ENCODE assay signal across 25 cellular contexts in genomic region chr3:52839892-52840545, GRCh38. TPM values are rescaled to one million over a fixed set of nuclear protein-coding genes. Genes with fewer than 3 reads are reported as not detected.
DNase-seq lines count a peak whose midpoint lies in the region; ATAC-seq, FAIRE-seq and TF ChIP-seq lines count a peak whose summit lies in the region.
"Had no signal": no experiment of that assay in that cellular context is flagged by ENCODE, and none has a peak within 500 bp of the region (broad histone marks: within the 10 kb centered on the region; RNA-seq: fewer than 3 reads in every experiment).

No MANE protein-coding gene starts in this region.

- DNase-seq in ELF-1 (ENCODE audit: low read depth, low spot score) (peak; percentile 34), K562 (ENCODE audit: extremely low read depth in 1 of 4, low spot score in 3 of 4) (no peak), osteoblast (ENCODE audit: insufficient read length, low spot score, missing footprints) (peak; percentile 31), NCI-H446 treated with DMSO at 0.1 percent for 48 hours (lab: John Stamatoyannopoulos, UW) (no peak), HFFc6 (no peak), epidermal melanocyte (ENCODE audit: insufficient read length, low spot score) (no peak)
- DNase-seq: activated CD4-positive, alpha-beta T cell treated with anti-CD3 and anti-CD28 coated beads, Interleukin-2, amount 10 ng/mL, durations not matched to agents 7 days and 5 days; activated effector memory CD4-positive, alpha-beta T cell treated with anti-CD3 and anti-CD28 coated beads, Interleukin-2, amount 50 U/mL, for 16 hours; activated T-cell treated with anti-CD3 and anti-CD28 coated beads, Interleukin-2, amount 50 U/mL, for 1 hour; DMS79; dorsolateral prefrontal cortex; GF-D8; midbrain; naive thymus-derived CD4-positive, alpha-beta T cell; NCI-H446; retina; SJCRH30; SW 1271 had no signal

- CTCF ChIA-PET in K562 (lab: Yijun Ruan, JAX; ENCODE audit: low intra/inter-chr PET ratio), result no interaction called here

- H3K79me2 ChIP-seq in K562 (ENCODE audit: control insufficient read depth, insufficient read depth, low read length) (no peaks in the 10 kb centered on the region), osteoblast (ENCODE audit: insufficient read depth, low read length) (no peaks in the 10 kb centered on the region)

- in situ Hi-C loops in K562 (cut with MboI), result loop anchor here (10.0 kb wide), 1 partner anchor 235 kb away; no protein-coding TSS in a partner anchor

- H3K4me1 Mint-ChIP-seq in HFFc6 (ENCODE audit: low read depth), result peaks cover 8% of the 10 kb centered on the region; the same call in 1 of the 2 replicates

- peaks cover 99% of the 10 kb centered on the region for H3K4me1 ChIP-seq in BLaER1
- H3K4me1 ChIP-seq in K562 (replicated peaks in 1 of 2; ENCODE audit: control insufficient read depth in 2 of 2, insufficient read depth in 2 of 2, low read length in 2 of 2), result no peaks in the 10 kb centered on the region
- H3K4me1 ChIP-seq in osteoblast (ENCODE audit: insufficient read depth, low read length), result no peaks in the 10 kb centered on the region

- POLR2A ChIA-PET in K562 (lab: Yijun Ruan, JAX), result interaction anchor here (0.6 to 1.0 kb wide), 2 partner anchors 8 to 143 kb away, joined by 3 to 4 read pairs; no protein-coding TSS in a partner anchor

- no peak for ATAC-seq in K562
- no peak for ATAC-seq in HG02981 (IDR thresholded peaks at IDR 0.05; ENCODE audit: unreplicated experiment)
- ATAC-seq: HCT116 had no signal

- no peaks in the 10 kb centered on the region; the same call in 1 of the 2 replicates for H3K27me3 Mint-ChIP-seq in HFFc6 (ENCODE audit: insufficient read depth)
- H3K27me3 Mint-ChIP-seq: activated CD4-positive, alpha-beta T cell treated with anti-CD3 and anti-CD28 coated beads, Interleukin-2, amount 10 ng/mL, durations not matched to agents 7 days and 5 days; activated naive CD8-positive, alpha-beta T cell; naive thymus-derived CD4-positive, alpha-beta T cell; type B pancreatic cell had no signal

- no peaks in the 10 kb centered on the region for H4K20me1 ChIP-seq in BLaER1
- H4K20me1 ChIP-seq in K562 (replicated peaks; ENCODE audit: control insufficient read depth, insufficient read depth, low read length), result no peaks in the 10 kb centered on the region
- peaks cover 4% of the 10 kb centered on the region for H4K20me1 ChIP-seq in osteoblast (ENCODE audit: insufficient read depth, low read length)

- H3K27me3 ChIP-seq in BLaER1 (no peaks in the 10 kb centered on the region), K562 (ENCODE audit: control insufficient read depth in 2 of 2, insufficient read depth in 2 of 2, low read length in 2 of 2) (no peaks in the 10 kb centered on the region), osteoblast (ENCODE audit: insufficient read depth, low read length) (no peaks in the 10 kb centered on the region)
- H3K27me3 ChIP-seq: dorsolateral prefrontal cortex, SJCRH30 had no signal

- H3K4me3 ChIP-seq in BLaER1 (no peak overlapping the region), K562 (no peak overlapping the region), osteoblast (ENCODE audit: insufficient read depth, low read length) (no peak overlapping the region)
- H3K4me3 ChIP-seq: dorsolateral prefrontal cortex, SJCRH30 had no signal

- H3K9me1 ChIP-seq in K562 (ENCODE audit: control insufficient read depth, insufficient read depth, low read length), result no peaks in the 10 kb centered on the region

- no peaks in the 10 kb centered on the region for H3K9me3 ChIP-seq in BLaER1
- H3K9me3 ChIP-seq in K562 (replicated peaks; ENCODE audit: control insufficient read depth, insufficient read depth, low read depth, low read length), result no peaks in the 10 kb centered on the region
- no peaks in the 10 kb centered on the region for H3K9me3 ChIP-seq in osteoblast (ENCODE audit: low read depth, low read length)
- H3K9me3 ChIP-seq: SJCRH30 had no signal

- TF ChIP-seq CTCF in K562 (IDR thresholded peaks at IDR 0.05 in 2 of 3, conservative IDR thresholded peaks at IDR 0.05 in 1 of 3; ENCODE audit: insufficient read depth in 2 of 3, low read depth in 1 of 3, low read length in 3 of 3), result no peak
- TF ChIP-seq CTCF in osteoblast (IDR thresholded peaks at IDR 0.05; ENCODE audit: extremely low read depth, low read depth, low read length), result no peak
- TF ChIP-seq CTCF in HFFc6 (IDR thresholded peaks at IDR 0.05), result no peak

- H3K27ac ChIP-seq in BLaER1 (no peak overlapping the region), K562 (ENCODE audit: extremely low read depth, low read depth, low read length) (no peak overlapping the region), osteoblast (ENCODE audit: low read depth, low read length) (no peak overlapping the region)
- H3K27ac ChIP-seq: SJCRH30 had no signal

- no peak for TF ChIP-seq EP300 in K562 (IDR thresholded peaks at IDR 0.05; ENCODE audit: low read length)

- no peak overlapping the region for H3K27ac Mint-ChIP-seq in HFFc6
- H3K27ac Mint-ChIP-seq: activated naive CD8-positive, alpha-beta T cell; type B pancreatic cell had no signal

- H3K4me3 Mint-ChIP-seq in HFFc6, result no peak overlapping the region
- H3K4me3 Mint-ChIP-seq: activated CD4-positive, alpha-beta T cell treated with anti-CD3 and anti-CD28 coated beads, Interleukin-2, amount 10 ng/mL, durations not matched to agents 7 days and 5 days; activated naive CD8-positive, alpha-beta T cell; naive thymus-derived CD4-positive, alpha-beta T cell; type B pancreatic cell had no signal

- peaks cover 11% of the 10 kb centered on the region for H3K36me3 Mint-ChIP-seq in HFFc6 (ENCODE audit: low read depth)

- H3K9me3 Mint-ChIP-seq in HFFc6, result no peaks in the 10 kb centered on the region
- H3K9me3 Mint-ChIP-seq: activated CD4-positive, alpha-beta T cell treated with anti-CD3 and anti-CD28 coated beads, Interleukin-2, amount 10 ng/mL, durations not matched to agents 7 days and 5 days; naive thymus-derived CD4-positive, alpha-beta T cell; type B pancreatic cell had no signal

- TF ChIP-seq POLR2A in K562 (conservative IDR thresholded peaks at IDR 0.05), result no peak

- H3K9ac ChIP-seq in BLaER1, result no peak overlapping the region
- no peak overlapping the region for H3K9ac ChIP-seq in K562 (ENCODE audit: insufficient read depth in 1 of 2, low read depth in 2 of 2, low read length in 2 of 2)

- H2AFZ ChIP-seq in K562 (ENCODE audit: low read depth, low read length) (no peak overlapping the region), osteoblast (ENCODE audit: low read length) (no peak overlapping the region)

- 42% methylated on average over 14 of the region's 23 CpGs for WGBS in K562 (ENCODE audit: insufficient coverage, low coverage, missing lambda C conversion rate)

- H3K4me2 ChIP-seq in BLaER1, result peak overlapping the region; percentile 94
- H3K4me2 ChIP-seq in K562 (ENCODE audit: insufficient read depth, low read length), result no peak overlapping the region
- no peak overlapping the region for H3K4me2 ChIP-seq in osteoblast (ENCODE audit: insufficient read depth, low read length)

- BruUV-seq in K562 (replicated peaks; lab: Mats Ljungman, UMichigan), result no TSS peak

- intact Hi-C loops in K562 (cut with micrococcal nuclease), result no loop called here

- peaks cover 30% of the 10 kb centered on the region; the same call in 1 of the 2 replicates for H3K36me3 ChIP-seq in BLaER1
- no peaks in the 10 kb centered on the region for H3K36me3 ChIP-seq in K562 (ENCODE audit: control insufficient read depth, insufficient read depth, low read length)
- H3K36me3 ChIP-seq in osteoblast (ENCODE audit: insufficient read depth, low read length), result peaks cover 5% of the 10 kb centered on the region
- H3K36me3 ChIP-seq: SJCRH30 had no signal

- no peak for FAIRE-seq in K562 (lab: Jason Lieb, UNC)
- FAIRE-seq: RCC 7860 had no signal

- TF ChIP-seq RAD21 in K562 (CRISPR knock-in tag; conservative IDR thresholded peaks at IDR 0.05 in 1 of 2, IDR thresholded peaks at IDR 0.05 in 1 of 2), result no peak

RNA-seq across cellular contexts. Expression of gene MUSTN1, which starts 5.2 kb away (rescaled TPM):
- total RNA-seq in K562 (2011; cell fraction: chromatin; rRNA removed; ENCODE audit: low replicate concordance), result not detected in 2 replicates
- 0.92 TPM in 1 of 2 replicates, not detected in the other for total RNA-seq in K562 (2011; cell fraction: nucleolus; rRNA removed)
- not detected in 2 replicates for total RNA-seq in K562 (2011; cell fraction: nucleoplasm; rRNA removed)
- 0.18 TPM in 1 of 2 replicates, not detected in the other for total RNA-seq in K562 (2014; rRNA removed)
- not detected in 2 replicates for total RNA-seq in K562 (2014; rRNA removed; fragmentation: Illumina TruSeq; extraction: Trizol)
- 0.38 TPM in 1 of 2 replicates, not detected in the other for total RNA-seq in K562 (2015; rRNA removed; fragmentation: Illumina TruSeq; extraction: Trizol)
- 0.78 TPM in 1 of 2 replicates, not detected in the other for total RNA-seq in K562 (2021)
- not detected in 2 replicates for polyA plus RNA-seq in K562 (2011; rRNA removed)
- polyA plus RNA-seq in K562 (2011; cell fraction: cytosol; rRNA removed), result 0.15 and 0.22 TPM in 2 replicates
- 1.6 and 3.1 TPM in 2 replicates for polyA plus RNA-seq in K562 (2011; cell fraction: nucleus; rRNA removed)
- polyA plus RNA-seq in K562 (2012), result 0.78 and 4.1 TPM in 2 replicates
- polyA plus RNA-seq in K562 (2014; fragmentation: Illumina TruSeq; extraction: Trizol), result 0.74 and 0.82 TPM in 2 replicates
- under 1 TPM in 1 of 2 experiments, not detected in 1; 0.15 TPM for polyA plus RNA-seq in K562 (2014; fragmentation: Nextera tagmentation; extraction: Ambion mirVana)
- polyA plus RNA-seq in K562 (2014; rRNA removed), result 0.44 TPM in 1 of 2 replicates, not detected in the other
- not detected in 2 replicates for polyA minus RNA-seq in K562 (2011; rRNA and poly(A)+ RNA removed)
- not detected in 2 replicates for polyA minus RNA-seq in K562 (2011; cell fraction: cytosol; rRNA and poly(A)+ RNA removed)
- not detected in 2 replicates for polyA minus RNA-seq in K562 (2011; cell fraction: nucleus; rRNA and poly(A)+ RNA removed)
- total RNA-seq in osteoblast, result 1.4 TPM in 1 of 2 replicates, not detected in the other
- under 1 TPM in 1 of 6 experiments, not detected in 5; 0.39 TPM for total RNA-seq in HFFc6 (2021; fragmentation: NEBNext Ultra II Directional; extraction: Animal tissue kit (Norgen Biotek cat#: 25700))
- polyA plus RNA-seq: BJ; naive thymus-derived CD4-positive, alpha-beta T cell had no signal

RNA-seq across cellular contexts. Expression of gene ITIH4, which starts 9.5 kb away (rescaled TPM):
- total RNA-seq in K562 (2011; cell fraction: chromatin; rRNA removed; ENCODE audit: low replicate concordance), result 0.84 and 1.7 TPM in 2 replicates
- total RNA-seq in K562 (2011; cell fraction: nucleolus; rRNA removed), result 0.53 TPM in 1 of 2 replicates, not detected in the other
- 1.1 and 1.3 TPM in 2 replicates for total RNA-seq in K562 (2011; cell fraction: nucleoplasm; rRNA removed)
- total RNA-seq in K562 (2014; rRNA removed) (0.09 TPM in 1 of 2 replicates, not detected in the other), K562 (2014; rRNA removed; fragmentation: Illumina TruSeq; extraction: Trizol) (not detected in 2 replicates), K562 (2015; rRNA removed; fragmentation: Illumina TruSeq; extraction: Trizol) (not detected in 2 replicates), K562 (2021) (0.62 and 0.96 TPM in 2 replicates), osteoblast (2.5 and 3.5 TPM in 2 replicates)
- polyA plus RNA-seq in K562 (2011; rRNA removed) (0.20 TPM in 1 of 2 replicates, not detected in the other), K562 (2014; fragmentation: Illumina TruSeq; extraction: Trizol) (not detected in 2 replicates), K562 (2014; fragmentation: Nextera tagmentation; extraction: Ambion mirVana) (not detected), K562 (2014; rRNA removed) (not detected in 2 replicates)
- 0.07 TPM in 1 of 2 replicates, not detected in the other for polyA plus RNA-seq in K562 (2011; cell fraction: cytosol; rRNA removed)
- 0.28 and 0.39 TPM in 2 replicates for polyA plus RNA-seq in K562 (2011; cell fraction: nucleus; rRNA removed)
- 0.05 and 1.1 TPM in 2 replicates for polyA plus RNA-seq in K562 (2012)
- not detected in 2 replicates for polyA minus RNA-seq in K562 (2011; rRNA and poly(A)+ RNA removed)
- polyA minus RNA-seq in K562 (2011; cell fraction: cytosol; rRNA and poly(A)+ RNA removed), result not detected in 2 replicates
- polyA minus RNA-seq in K562 (2011; cell fraction: nucleus; rRNA and poly(A)+ RNA removed), result not detected in 2 replicates
- 1 to 10 TPM in 2 of 6 experiments, under 1 TPM in 4; 0.55 to 2.4 (median 0.79) TPM for total RNA-seq in HFFc6 (2021; fragmentation: NEBNext Ultra II Directional; extraction: Animal tissue kit (Norgen Biotek cat#: 25700))
- total RNA-seq: SJCRH30 had no signal

RNA-seq across cellular contexts. Expression of gene ITIH3, which starts 45.4 kb away (rescaled TPM):
- not detected in 2 replicates for total RNA-seq in K562 (2011; cell fraction: chromatin; rRNA removed; ENCODE audit: low replicate concordance)
- not detected in 2 replicates for total RNA-seq in K562 (2011; cell fraction: nucleolus; rRNA removed)
- not detected in 2 replicates for total RNA-seq in K562 (2011; cell fraction: nucleoplasm; rRNA removed)
- total RNA-seq in K562 (2014; rRNA removed) (not detected in 2 replicates), K562 (2014; rRNA removed; fragmentation: Illumina TruSeq; extraction: Trizol) (0.07 TPM in 1 of 2 replicates, not detected in the other), K562 (2015; rRNA removed; fragmentation: Illumina TruSeq; extraction: Trizol) (not detected in 2 replicates), K562 (2021) (0.25 and 0.35 TPM in 2 replicates), osteoblast (under 0.01 TPM in 1 of 2 replicates, not detected in the other)
- polyA plus RNA-seq in K562 (2011; rRNA removed) (not detected in 2 replicates), K562 (2014; fragmentation: Illumina TruSeq; extraction: Trizol) (not detected in 2 replicates), K562 (2014; fragmentation: Nextera tagmentation; extraction: Ambion mirVana) (not detected), K562 (2014; rRNA removed) (not detected in 2 replicates)
- not detected in 2 replicates for polyA plus RNA-seq in K562 (2011; cell fraction: cytosol; rRNA removed)
- 0.04 and 0.24 TPM in 2 replicates for polyA plus RNA-seq in K562 (2011; cell fraction: nucleus; rRNA removed)
- polyA plus RNA-seq in K562 (2012), result not detected in 2 replicates
- not detected in 2 replicates for polyA minus RNA-seq in K562 (2011; rRNA and poly(A)+ RNA removed)
- 4.0 TPM in 1 of 2 replicates, not detected in the other for polyA minus RNA-seq in K562 (2011; cell fraction: cytosol; rRNA and poly(A)+ RNA removed)
- not detected in 2 replicates for polyA minus RNA-seq in K562 (2011; cell fraction: nucleus; rRNA and poly(A)+ RNA removed)
- 1 to 10 TPM in 1 of 6 experiments, under 1 TPM in 5; 0.59 to 1.3 (median 0.70) TPM for total RNA-seq in HFFc6 (2021; fragmentation: NEBNext Ultra II Directional; extraction: Animal tissue kit (Norgen Biotek cat#: 25700))
- total RNA-seq: activated CD4-positive, alpha-beta T cell treated with anti-CD3 and anti-CD28 coated beads, Interleukin-2, amount 10 ng/mL, durations not matched to agents 7 days and 5 days; naive thymus-derived CD4-positive, alpha-beta T cell; SJCRH30 had no signal
- polyA plus RNA-seq: naive thymus-derived CD4-positive, alpha-beta T cell had no signal

RNA-seq across cellular contexts. Expression of gene STIMATE, which starts 57.3 kb away (rescaled TPM):
- total RNA-seq in K562 (2011; cell fraction: chromatin; rRNA removed; ENCODE audit: low replicate concordance), result 3.2 and 8.5 TPM in 2 replicates
- total RNA-seq in K562 (2011; cell fraction: nucleolus; rRNA removed), result 6.3 and 9.5 TPM in 2 replicates
- total RNA-seq in K562 (2011; cell fraction: nucleoplasm; rRNA removed), result 7.5 and 13.3 TPM in 2 replicates
- 2.9 and 4.9 TPM in 2 replicates for total RNA-seq in K562 (2014; rRNA removed)
- 2.0 and 3.0 TPM in 2 replicates for total RNA-seq in K562 (2014; rRNA removed; fragmentation: Illumina TruSeq; extraction: Trizol)
- total RNA-seq in K562 (2015; rRNA removed; fragmentation: Illumina TruSeq; extraction: Trizol), result 5.1 and 5.2 TPM in 2 replicates
- 5.3 and 6.9 TPM in 2 replicates for total RNA-seq in K562 (2021)
- 2.5 and 2.8 TPM in 2 replicates for polyA plus RNA-seq in K562 (2011; rRNA removed)
- 5.2 and 7.2 TPM in 2 replicates for polyA plus RNA-seq in K562 (2011; cell fraction: cytosol; rRNA removed)
- polyA plus RNA-seq in K562 (2011; cell fraction: nucleus; rRNA removed), result 7.9 and 10.5 TPM in 2 replicates
- 4.4 and 17.7 TPM in 2 replicates for polyA plus RNA-seq in K562 (2012)
- polyA plus RNA-seq in K562 (2014; fragmentation: Illumina TruSeq; extraction: Trizol), result 6.3 and 7.7 TPM in 2 replicates
- under 1 TPM; 0.14 to 0.52 TPM for polyA plus RNA-seq in K562 (2014; fragmentation: Nextera tagmentation; extraction: Ambion mirVana)
- polyA plus RNA-seq in K562 (2014; rRNA removed), result 7.6 and 8.4 TPM in 2 replicates
- 1.5 and 2.1 TPM in 2 replicates for polyA minus RNA-seq in K562 (2011; rRNA and poly(A)+ RNA removed)
- 5.5 TPM in 1 of 2 replicates, not detected in the other for polyA minus RNA-seq in K562 (2011; cell fraction: cytosol; rRNA and poly(A)+ RNA removed)
- 3.1 and 4.2 TPM in 2 replicates for polyA minus RNA-seq in K562 (2011; cell fraction: nucleus; rRNA and poly(A)+ RNA removed)
- total RNA-seq in osteoblast, result 11.5 and 18.5 TPM in 2 replicates
- 10 to 100 TPM; 18.4 to 25.6 (median 21.7) TPM for total RNA-seq in HFFc6 (2021; fragmentation: NEBNext Ultra II Directional; extraction: Animal tissue kit (Norgen Biotek cat#: 25700))

Comparison
In these comparisons a context has a peak if more than half of its experiments do, and no peak if none do; other contexts are left out.
1. DNase-seq: peak in ELF-1 (single experiment) and osteoblast (single experiment); none in K562 (0 of 4), NCI-H446 treated with DMSO at 0.1 percent for 48 hours (single experiment), HFFc6 (single experiment) and epidermal melanocyte (single experiment).